1 cellular context compared by ENCODE assay signal in genomic region chrX:149371984-149372383, GRCh38.
TF ChIP-seq lines count a peak whose summit lies in the region.

No MANE protein-coding gene starts in this region.

TF ChIP-seq in neural cell, 6 proteins besides CTCF, POLR2A, EP300 and RAD21:
- TF ChIP-seq MXI1 (conservative IDR thresholded peaks at IDR 0.05; ENCODE audit: poor library complexity, severe bottlenecking) (no peak), EZH2 (IDR thresholded peaks at IDR 0.05; ENCODE audit: borderline replicate concordance, insufficient read depth, low read length, poor library complexity, severe bottlenecking) (no peak), REST (IDR thresholded peaks at IDR 0.05; ENCODE audit: borderline replicate concordance) (peak; percentile 50)
TF ChIP-seq in neural cell: peak in this region for 1.
